2 cellular contexts compared by ENCODE assay signal in genomic region chr10:66222462-66223046, GRCh38.
TF ChIP-seq lines count a peak whose summit lies in the region.

No MANE protein-coding gene starts in this region.

TF ChIP-seq in HEK293, 187 proteins besides CTCF, POLR2A, EP300 and RAD21 (continued from another document):
- TF ChIP-seq, protein P1, sequence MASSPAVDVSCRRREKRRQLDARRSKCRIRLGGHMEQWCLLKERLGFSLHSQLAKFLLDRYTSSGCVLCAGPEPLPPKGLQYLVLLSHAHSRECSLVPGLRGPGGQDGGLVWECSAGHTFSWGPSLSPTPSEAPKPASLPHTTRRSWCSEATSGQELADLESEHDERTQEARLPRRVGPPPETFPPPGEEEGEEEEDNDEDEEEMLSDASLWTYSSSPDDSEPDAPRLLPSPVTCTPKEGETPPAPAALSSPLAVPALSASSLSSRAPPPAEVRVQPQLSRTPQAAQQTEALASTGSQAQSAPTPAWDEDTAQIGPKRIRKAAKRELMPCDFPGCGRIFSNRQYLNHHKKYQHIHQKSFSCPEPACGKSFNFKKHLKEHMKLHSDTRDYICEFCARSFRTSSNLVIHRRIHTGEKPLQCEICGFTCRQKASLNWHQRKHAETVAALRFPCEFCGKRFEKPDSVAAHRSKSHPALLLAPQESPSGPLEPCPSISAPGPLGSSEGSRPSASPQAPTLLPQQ (tag by site-specific recombination; IDR thresholded peaks at IDR 0.05): no peak

TF ChIP-seq in K562, 482 proteins besides CTCF, POLR2A, EP300 and RAD21 (continued from another document):
- TF ChIP-seq ZNF77 (CRISPR knock-in tag; IDR thresholded peaks at IDR 0.05): no peak
- no peak for TF ChIP-seq ZNF644 (tag; IDR thresholded peaks at IDR 0.05; ENCODE audit: low read depth)
